ENCODE assay signal across 1 cellular context in the genomic region with DNA sequence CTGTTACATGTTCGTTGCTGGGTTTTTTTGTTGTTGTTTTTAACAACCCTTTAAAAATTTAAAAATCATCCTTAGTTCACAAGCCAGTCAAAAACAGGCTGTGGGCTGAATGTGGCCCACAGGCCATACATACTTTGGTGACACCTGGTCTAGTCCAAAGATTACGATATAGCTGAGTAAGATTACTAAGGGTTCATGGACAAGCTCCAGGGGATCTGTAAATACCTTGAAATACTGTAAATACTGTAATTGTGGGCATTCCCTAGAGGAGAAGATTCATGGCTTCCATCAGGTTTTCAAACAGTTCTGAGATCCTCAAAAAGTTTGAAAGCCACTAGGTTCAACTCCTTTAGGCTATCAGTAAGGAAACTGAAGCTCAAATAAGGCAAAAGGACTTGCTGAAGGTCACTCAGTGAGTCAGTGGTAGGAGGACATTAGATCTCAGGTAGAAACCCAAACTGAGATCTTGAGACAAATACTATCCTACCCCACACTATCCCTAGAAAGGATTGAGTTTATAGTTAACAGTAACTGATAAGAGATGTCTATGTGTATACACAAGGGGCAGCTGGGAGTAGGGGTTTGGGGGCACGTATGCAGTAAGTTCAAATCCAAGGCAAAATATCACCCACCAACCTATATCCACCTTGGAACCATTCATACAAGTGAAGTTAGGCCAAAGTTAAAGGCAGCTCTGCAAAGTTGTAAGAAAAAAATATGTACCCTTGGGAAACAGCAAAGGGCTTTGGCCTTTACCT.
TF ChIP-seq lines count a peak whose summit lies in the region.

No MANE protein-coding gene starts in this region.

TF ChIP-seq in HepG2, 621 proteins besides CTCF, POLR2A, EP300 and RAD21 (continued from another document and continues in another):
- TF ChIP-seq, protein P1, sequence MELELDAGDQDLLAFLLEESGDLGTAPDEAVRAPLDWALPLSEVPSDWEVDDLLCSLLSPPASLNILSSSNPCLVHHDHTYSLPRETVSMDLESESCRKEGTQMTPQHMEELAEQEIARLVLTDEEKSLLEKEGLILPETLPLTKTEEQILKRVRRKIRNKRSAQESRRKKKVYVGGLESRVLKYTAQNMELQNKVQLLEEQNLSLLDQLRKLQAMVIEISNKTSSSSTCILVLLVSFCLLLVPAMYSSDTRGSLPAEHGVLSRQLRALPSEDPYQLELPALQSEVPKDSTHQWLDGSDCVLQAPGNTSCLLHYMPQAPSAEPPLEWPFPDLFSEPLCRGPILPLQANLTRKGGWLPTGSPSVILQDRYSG (CRISPR knock-in tag; IDR thresholded peaks at IDR 0.05), result no peak
- TF ChIP-seq MAFK (conservative IDR thresholded peaks at IDR 0.05 in 1 of 2, IDR thresholded peaks at IDR 0.05 in 1 of 2; ENCODE audit: low read length in 2 of 2) (peak; percentile 31 to 59; a peak in 2 of 4 replicates), FOXJ3 (CRISPR knock-in tag; IDR thresholded peaks at IDR 0.05; ENCODE audit: borderline replicate concordance) (peak; percentile 33; the same call in 1 of the 2 replicates), ARNTL (CRISPR knock-in tag; IDR thresholded peaks at IDR 0.05) (no peak), MTF2 (CRISPR knock-in tag; IDR thresholded peaks at IDR 0.05; ENCODE audit: borderline replicate concordance) (no peak), NCOA2 (CRISPR knock-in tag; IDR thresholded peaks at IDR 0.05) (peak; percentile 37), CHCHD3 (CRISPR knock-in tag; IDR thresholded peaks at IDR 0.05) (no peak), HNF4A (CRISPR knock-in tag; IDR thresholded peaks at IDR 0.05) (peak; percentile 82), SYNCRIP (IDR thresholded peaks at IDR 0.05; ENCODE audit: insufficient read depth, low read depth, low read length) (no peak), CAMTA2 (CRISPR knock-in tag; IDR thresholded peaks at IDR 0.05; ENCODE audit: borderline replicate concordance) (no peak), NR2F6 (IDR thresholded peaks at IDR 0.05) (peak; percentile 48), NR2F6 (CRISPR knock-in tag; IDR thresholded peaks at IDR 0.05) (peak; percentile 22; the same call in 1 of the 2 replicates), NR2C2 (CRISPR knock-in tag; IDR thresholded peaks at IDR 0.05; ENCODE audit: borderline replicate concordance) (peak; percentile 30; the same call in 1 of the 2 replicates), ZNF430 (CRISPR knock-in tag; IDR thresholded peaks at IDR 0.05) (no peak), ZNF331 (CRISPR knock-in tag; IDR thresholded peaks at IDR 0.05) (0 out of 2 replicates have a peak, but pooled peaks have one; percentile 24), CC2D1A (CRISPR knock-in tag; IDR thresholded peaks at IDR 0.05) (no peak), REXO4 (CRISPR knock-in tag; IDR thresholded peaks at IDR 0.05; ENCODE audit: borderline replicate concordance) (no peak), ZNF768 (CRISPR knock-in tag; IDR thresholded peaks at IDR 0.05) (no peak), ZNF605 (CRISPR knock-in tag; IDR thresholded peaks at IDR 0.05) (no peak), ZNF136 (CRISPR knock-in tag; IDR thresholded peaks at IDR 0.05; ENCODE audit: low read depth) (no peak), SUZ12 (IDR thresholded peaks at IDR 0.05; ENCODE audit: low read depth, low read length) (no peak), PAWR (CRISPR knock-in tag; IDR thresholded peaks at IDR 0.05; ENCODE audit: borderline replicate concordance) (no peak), NR1H2 (CRISPR knock-in tag; IDR thresholded peaks at IDR 0.05; ENCODE audit: borderline replicate concordance, low read depth) (no peak), ZNF607 (CRISPR knock-in tag; IDR thresholded peaks at IDR 0.05; ENCODE audit: borderline replicate concordance) (no peak), ZNF7 (CRISPR knock-in tag; IDR thresholded peaks at IDR 0.05) (no peak), ZZZ3 (CRISPR knock-in tag; IDR thresholded peaks at IDR 0.05; ENCODE audit: borderline replicate concordance) (no peak)
- TF ChIP-seq, protein P2, sequence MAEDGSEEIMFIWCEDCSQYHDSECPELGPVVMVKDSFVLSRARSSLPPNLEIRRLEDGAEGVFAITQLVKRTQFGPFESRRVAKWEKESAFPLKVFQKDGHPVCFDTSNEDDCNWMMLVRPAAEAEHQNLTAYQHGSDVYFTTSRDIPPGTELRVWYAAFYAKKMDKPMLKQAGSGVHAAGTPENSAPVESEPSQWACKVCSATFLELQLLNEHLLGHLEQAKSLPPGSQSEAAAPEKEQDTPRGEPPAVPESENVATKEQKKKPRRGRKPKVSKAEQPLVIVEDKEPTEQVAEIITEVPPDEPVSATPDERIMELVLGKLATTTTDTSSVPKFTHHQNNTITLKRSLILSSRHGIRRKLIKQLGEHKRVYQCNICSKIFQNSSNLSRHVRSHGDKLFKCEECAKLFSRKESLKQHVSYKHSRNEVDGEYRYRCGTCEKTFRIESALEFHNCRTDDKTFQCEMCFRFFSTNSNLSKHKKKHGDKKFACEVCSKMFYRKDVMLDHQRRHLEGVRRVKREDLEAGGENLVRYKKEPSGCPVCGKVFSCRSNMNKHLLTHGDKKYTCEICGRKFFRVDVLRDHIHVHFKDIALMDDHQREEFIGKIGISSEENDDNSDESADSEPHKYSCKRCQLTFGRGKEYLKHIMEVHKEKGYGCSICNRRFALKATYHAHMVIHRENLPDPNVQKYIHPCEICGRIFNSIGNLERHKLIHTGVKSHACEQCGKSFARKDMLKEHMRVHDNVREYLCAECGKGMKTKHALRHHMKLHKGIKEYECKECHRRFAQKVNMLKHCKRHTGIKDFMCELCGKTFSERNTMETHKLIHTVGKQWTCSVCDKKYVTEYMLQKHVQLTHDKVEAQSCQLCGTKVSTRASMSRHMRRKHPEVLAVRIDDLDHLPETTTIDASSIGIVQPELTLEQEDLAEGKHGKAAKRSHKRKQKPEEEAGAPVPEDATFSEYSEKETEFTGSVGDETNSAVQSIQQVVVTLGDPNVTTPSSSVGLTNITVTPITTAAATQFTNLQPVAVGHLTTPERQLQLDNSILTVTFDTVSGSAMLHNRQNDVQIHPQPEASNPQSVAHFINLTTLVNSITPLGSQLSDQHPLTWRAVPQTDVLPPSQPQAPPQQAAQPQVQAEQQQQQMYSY (CRISPR knock-in tag; IDR thresholded peaks at IDR 0.05), result no peak
- TF ChIP-seq, protein P3, sequence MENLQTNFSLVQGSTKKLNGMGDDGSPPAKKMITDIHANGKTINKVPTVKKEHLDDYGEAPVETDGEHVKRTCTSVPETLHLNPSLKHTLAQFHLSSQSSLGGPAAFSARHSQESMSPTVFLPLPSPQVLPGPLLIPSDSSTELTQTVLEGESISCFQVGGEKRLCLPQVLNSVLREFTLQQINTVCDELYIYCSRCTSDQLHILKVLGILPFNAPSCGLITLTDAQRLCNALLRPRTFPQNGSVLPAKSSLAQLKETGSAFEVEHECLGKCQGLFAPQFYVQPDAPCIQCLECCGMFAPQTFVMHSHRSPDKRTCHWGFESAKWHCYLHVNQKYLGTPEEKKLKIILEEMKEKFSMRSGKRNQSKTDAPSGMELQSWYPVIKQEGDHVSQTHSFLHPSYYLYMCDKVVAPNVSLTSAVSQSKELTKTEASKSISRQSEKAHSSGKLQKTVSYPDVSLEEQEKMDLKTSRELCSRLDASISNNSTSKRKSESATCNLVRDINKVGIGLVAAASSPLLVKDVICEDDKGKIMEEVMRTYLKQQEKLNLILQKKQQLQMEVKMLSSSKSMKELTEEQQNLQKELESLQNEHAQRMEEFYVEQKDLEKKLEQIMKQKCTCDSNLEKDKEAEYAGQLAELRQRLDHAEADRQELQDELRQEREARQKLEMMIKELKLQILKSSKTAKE (CRISPR knock-in tag; IDR thresholded peaks at IDR 0.05; ENCODE audit: borderline replicate concordance), result no peak
- TF ChIP-seq, protein P4, sequence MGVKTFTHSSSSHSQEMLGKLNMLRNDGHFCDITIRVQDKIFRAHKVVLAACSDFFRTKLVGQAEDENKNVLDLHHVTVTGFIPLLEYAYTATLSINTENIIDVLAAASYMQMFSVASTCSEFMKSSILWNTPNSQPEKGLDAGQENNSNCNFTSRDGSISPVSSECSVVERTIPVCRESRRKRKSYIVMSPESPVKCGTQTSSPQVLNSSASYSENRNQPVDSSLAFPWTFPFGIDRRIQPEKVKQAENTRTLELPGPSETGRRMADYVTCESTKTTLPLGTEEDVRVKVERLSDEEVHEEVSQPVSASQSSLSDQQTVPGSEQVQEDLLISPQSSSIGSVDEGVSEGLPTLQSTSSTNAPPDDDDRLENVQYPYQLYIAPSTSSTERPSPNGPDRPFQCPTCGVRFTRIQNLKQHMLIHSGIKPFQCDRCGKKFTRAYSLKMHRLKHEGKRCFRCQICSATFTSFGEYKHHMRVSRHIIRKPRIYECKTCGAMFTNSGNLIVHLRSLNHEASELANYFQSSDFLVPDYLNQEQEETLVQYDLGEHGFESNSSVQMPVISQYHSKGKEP (CRISPR knock-in tag; IDR thresholded peaks at IDR 0.05), result no peak
- TF ChIP-seq, protein P5, sequence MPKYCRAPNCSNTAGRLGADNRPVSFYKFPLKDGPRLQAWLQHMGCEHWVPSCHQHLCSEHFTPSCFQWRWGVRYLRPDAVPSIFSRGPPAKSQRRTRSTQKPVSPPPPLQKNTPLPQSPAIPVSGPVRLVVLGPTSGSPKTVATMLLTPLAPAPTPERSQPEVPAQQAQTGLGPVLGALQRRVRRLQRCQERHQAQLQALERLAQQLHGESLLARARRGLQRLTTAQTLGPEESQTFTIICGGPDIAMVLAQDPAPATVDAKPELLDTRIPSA (CRISPR knock-in tag; IDR thresholded peaks at IDR 0.05; ENCODE audit: borderline replicate concordance), result no peak
- TF ChIP-seq, protein P6, sequence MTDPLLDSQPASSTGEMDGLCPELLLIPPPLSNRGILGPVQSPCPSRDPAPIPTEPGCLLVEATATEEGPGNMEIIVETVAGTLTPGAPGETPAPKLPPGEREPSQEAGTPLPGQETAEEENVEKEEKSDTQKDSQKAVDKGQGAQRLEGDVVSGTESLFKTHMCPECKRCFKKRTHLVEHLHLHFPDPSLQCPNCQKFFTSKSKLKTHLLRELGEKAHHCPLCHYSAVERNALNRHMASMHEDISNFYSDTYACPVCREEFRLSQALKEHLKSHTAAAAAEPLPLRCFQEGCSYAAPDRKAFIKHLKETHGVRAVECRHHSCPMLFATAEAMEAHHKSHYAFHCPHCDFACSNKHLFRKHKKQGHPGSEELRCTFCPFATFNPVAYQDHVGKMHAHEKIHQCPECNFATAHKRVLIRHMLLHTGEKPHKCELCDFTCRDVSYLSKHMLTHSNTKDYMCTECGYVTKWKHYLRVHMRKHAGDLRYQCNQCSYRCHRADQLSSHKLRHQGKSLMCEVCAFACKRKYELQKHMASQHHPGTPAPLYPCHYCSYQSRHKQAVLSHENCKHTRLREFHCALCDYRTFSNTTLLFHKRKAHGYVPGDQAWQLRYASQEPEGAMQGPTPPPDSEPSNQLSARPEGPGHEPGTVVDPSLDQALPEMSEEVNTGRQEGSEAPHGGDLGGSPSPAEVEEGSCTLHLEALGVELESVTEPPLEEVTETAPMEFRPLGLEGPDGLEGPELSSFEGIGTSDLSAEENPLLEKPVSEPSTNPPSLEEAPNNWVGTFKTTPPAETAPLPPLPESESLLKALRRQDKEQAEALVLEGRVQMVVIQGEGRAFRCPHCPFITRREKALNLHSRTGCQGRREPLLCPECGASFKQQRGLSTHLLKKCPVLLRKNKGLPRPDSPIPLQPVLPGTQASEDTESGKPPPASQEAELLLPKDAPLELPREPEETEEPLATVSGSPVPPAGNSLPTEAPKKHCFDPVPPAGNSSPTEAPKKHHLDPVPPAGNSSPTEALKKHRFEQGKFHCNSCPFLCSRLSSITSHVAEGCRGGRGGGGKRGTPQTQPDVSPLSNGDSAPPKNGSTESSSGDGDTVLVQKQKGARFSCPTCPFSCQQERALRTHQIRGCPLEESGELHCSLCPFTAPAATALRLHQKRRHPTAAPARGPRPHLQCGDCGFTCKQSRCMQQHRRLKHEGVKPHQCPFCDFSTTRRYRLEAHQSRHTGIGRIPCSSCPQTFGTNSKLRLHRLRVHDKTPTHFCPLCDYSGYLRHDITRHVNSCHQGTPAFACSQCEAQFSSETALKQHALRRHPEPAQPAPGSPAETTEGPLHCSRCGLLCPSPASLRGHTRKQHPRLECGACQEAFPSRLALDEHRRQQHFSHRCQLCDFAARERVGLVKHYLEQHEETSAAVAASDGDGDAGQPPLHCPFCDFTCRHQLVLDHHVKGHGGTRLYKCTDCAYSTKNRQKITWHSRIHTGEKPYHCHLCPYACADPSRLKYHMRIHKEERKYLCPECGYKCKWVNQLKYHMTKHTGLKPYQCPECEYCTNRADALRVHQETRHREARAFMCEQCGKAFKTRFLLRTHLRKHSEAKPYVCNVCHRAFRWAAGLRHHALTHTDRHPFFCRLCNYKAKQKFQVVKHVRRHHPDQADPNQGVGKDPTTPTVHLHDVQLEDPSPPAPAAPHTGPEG (CRISPR knock-in tag; IDR thresholded peaks at IDR 0.05), result no peak
- TF ChIP-seq, protein P7, sequence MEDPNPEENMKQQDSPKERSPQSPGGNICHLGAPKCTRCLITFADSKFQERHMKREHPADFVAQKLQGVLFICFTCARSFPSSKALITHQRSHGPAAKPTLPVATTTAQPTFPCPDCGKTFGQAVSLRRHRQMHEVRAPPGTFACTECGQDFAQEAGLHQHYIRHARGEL (CRISPR knock-in tag; IDR thresholded peaks at IDR 0.05), result no peak
- TF ChIP-seq, protein P8, sequence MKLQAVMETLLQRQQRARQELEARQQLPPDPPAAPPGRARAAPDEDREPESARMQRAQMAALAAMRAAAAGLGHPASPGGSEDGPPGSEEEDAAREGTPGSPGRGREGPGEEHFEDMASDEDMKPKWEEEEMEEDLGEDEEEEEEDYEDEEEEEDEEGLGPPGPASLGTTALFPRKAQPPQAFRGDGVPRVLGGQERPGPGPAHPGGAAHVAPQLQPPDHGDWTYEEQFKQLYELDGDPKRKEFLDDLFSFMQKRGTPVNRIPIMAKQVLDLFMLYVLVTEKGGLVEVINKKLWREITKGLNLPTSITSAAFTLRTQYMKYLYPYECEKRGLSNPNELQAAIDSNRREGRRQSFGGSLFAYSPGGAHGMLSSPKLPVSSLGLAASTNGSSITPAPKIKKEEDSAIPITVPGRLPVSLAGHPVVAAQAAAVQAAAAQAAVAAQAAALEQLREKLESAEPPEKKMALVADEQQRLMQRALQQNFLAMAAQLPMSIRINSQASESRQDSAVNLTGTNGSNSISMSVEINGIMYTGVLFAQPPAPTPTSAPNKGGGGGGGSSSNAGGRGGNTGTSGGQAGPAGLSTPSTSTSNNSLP (IDR thresholded peaks at IDR 0.05; ENCODE audit: low read depth, low read length), result no peak
